In genomic region chr16:79776243-79776884, GRCh38 we compare ENCODE assay signal across 12 cellular contexts.
DNase-seq lines count a peak whose midpoint lies in the region; TF ChIP-seq lines count a peak whose summit lies in the region.
"Had no signal": no experiment of that assay in that cellular context is flagged by ENCODE, and none has a peak within 500 bp of the region (broad histone marks: within the 10 kb centered on the region; RNA-seq: fewer than 3 reads in every experiment).

No MANE protein-coding gene starts in this region.

- no peak for DNase-seq in AG09319 (ENCODE audit: extremely low read depth, low read depth)
- DNase-seq in RPMI7951 (ENCODE audit: low read depth), result peak; percentile 33
- peak; percentile 67 for DNase-seq in fibroblast of villous mesenchyme (ENCODE audit: low read depth)
- DNase-seq in neural progenitor cell (ENCODE audit: low spot score), result peak; percentile 37
- DNase-seq in NOMO-1 (lab: John Stamatoyannopoulos, UW; ENCODE audit: unreplicated experiment in 2 of 2), result no peak
- DNase-seq in WERI-Rb-1, result no peak
- DNase-seq in dedifferentiated amniotic fluid mesenchymal stem cell (ENCODE audit: extremely low spot score), result no peak
- DNase-seq in effector CD4-positive, alpha-beta T cell, result no peak
- DNase-seq: activated T-cell treated with anti-CD3 and anti-CD28 coated beads for 4 hours, C1 segment of cervical spinal cord, NCI-H2029 treated with DMSO at 0.1 percent for 48 hours had no signal

- peaks cover 2% of the 10 kb centered on the region for H3K4me1 Mint-ChIP-seq in neural progenitor cell

- peaks cover 8% of the 10 kb centered on the region for H3K4me1 ChIP-seq in neural progenitor cell

- no peaks in the 10 kb centered on the region for H3K9me3 ChIP-seq in neural progenitor cell (ENCODE audit: low read depth)
- H3K9me3 ChIP-seq in WERI-Rb-1 (ENCODE audit: severe bottlenecking), result no peaks in the 10 kb centered on the region

- H3K27ac ChIP-seq in neural progenitor cell (no peak overlapping the region), WERI-Rb-1 (no peak overlapping the region)

- no peaks in the 10 kb centered on the region for H3K9me3 Mint-ChIP-seq in neural progenitor cell

- peak overlapping the region; percentile 78 for H2AFZ ChIP-seq in neural progenitor cell (replicated peaks)

- H3K27me3 ChIP-seq in neural progenitor cell (no peaks in the 10 kb centered on the region), WERI-Rb-1 (ENCODE audit: insufficient read depth, low read depth, severe bottlenecking) (peaks cover 74% of the 10 kb centered on the region)

- TF ChIP-seq CTCF in AG09319 (IDR thresholded peaks at IDR 0.05; ENCODE audit: low read depth, low read length) (peak; percentile 5; the same call in 1 of the 2 replicates), fibroblast of villous mesenchyme (IDR thresholded peaks at IDR 0.05; ENCODE audit: insufficient read depth, low read depth, low read length) (no peak), neural progenitor cell (IDR thresholded peaks at IDR 0.05) (peak; percentile 14), WERI-Rb-1 (IDR thresholded peaks at IDR 0.05; ENCODE audit: low read depth, low read length) (no peak)

- H3K4me3 Mint-ChIP-seq in neural progenitor cell, result no peak overlapping the region

- no peaks in the 10 kb centered on the region for H3K79me2 ChIP-seq in neural progenitor cell (ENCODE audit: low read depth)

- no peak overlapping the region for H3K4me2 ChIP-seq in neural progenitor cell

- no peaks in the 10 kb centered on the region for H3K36me3 ChIP-seq in neural progenitor cell
- no peaks in the 10 kb centered on the region for H3K36me3 ChIP-seq in WERI-Rb-1

- no peaks in the 10 kb centered on the region for H3F3A ChIP-seq in neural progenitor cell (ENCODE audit: low read depth)

- H3K36me3 Mint-ChIP-seq in neural progenitor cell, result no peaks in the 10 kb centered on the region

- H4K20me1 ChIP-seq in neural progenitor cell (ENCODE audit: low read depth), result no peaks in the 10 kb centered on the region

- no peak overlapping the region for H3K27ac Mint-ChIP-seq in neural progenitor cell

- H3K4me3 ChIP-seq in fibroblast of villous mesenchyme (ENCODE audit: low read depth, low read length), result no peak overlapping the region
- H3K4me3 ChIP-seq in neural progenitor cell, result no peak overlapping the region
- no peak overlapping the region for H3K4me3 ChIP-seq in WERI-Rb-1 (ENCODE audit: low read depth, low read length)
- H3K4me3 ChIP-seq: GM12878 had no signal

- no peak overlapping the region for H3K9ac ChIP-seq in neural progenitor cell

- H3K27me3 Mint-ChIP-seq in neural progenitor cell (ENCODE audit: insufficient read depth, low read depth), result peaks cover 3% of the 10 kb centered on the region

Comparison
In these comparisons a context has a peak if more than half of its experiments do, and no peak if none do; other contexts are left out.
1. DNase-seq: peak in RPMI7951 (single experiment), fibroblast of villous mesenchyme (single experiment) and neural progenitor cell (single experiment); none in AG09319 (single experiment), NOMO-1 (0 of 2), WERI-Rb-1 (single experiment), dedifferentiated amniotic fluid mesenchymal stem cell (single experiment) and effector CD4-positive, alpha-beta T cell (single experiment).
2. CTCF ChIP-seq: peak in AG09319 (single experiment) and neural progenitor cell (single experiment); none in fibroblast of villous mesenchyme (single experiment) and WERI-Rb-1 (single experiment).